ENCODE assay signal across 7 cellular contexts in genomic region chr4:25441519-25442117, GRCh38.
A peak's percentile ranks its signal among the peaks of the same experiment; 100 is the strongest.
DNase-seq lines count a peak whose midpoint lies in the region; ATAC-seq and TF ChIP-seq lines count a peak whose summit lies in the region.

No MANE protein-coding gene starts in this region.

- H3K36me3 ChIP-seq in OCI-LY3 (replicated peaks; ENCODE audit: low read depth, low read length) (no peaks in the 10 kb centered on the region), liver (ENCODE audit: control insufficient read depth in 4 of 4, insufficient read depth in 3 of 4, low read depth in 1 of 4, low read length in 3 of 4) (no peaks in the 10 kb centered on the region), aorta (ENCODE audit: control insufficient read depth in 1 of 2, insufficient read depth in 2 of 2, low read length in 1 of 2) (no peaks in the 10 kb centered on the region)

- H3K4me2 ChIP-seq in OCI-LY3 (ENCODE audit: low read length): no peak overlapping the region

- DNase-seq in G401 (ENCODE audit: low spot score) (peak; percentile 89), KBM-7 (peak; percentile 64), choroid plexus epithelial cell (ENCODE audit: low read depth) (peak; percentile 83), GM19240 (ENCODE audit: insufficient read length, low spot score) (no peak), aorta (no peak)

- H3K27me3 ChIP-seq in OCI-LY3 (ENCODE audit: low read depth, low read length): no peaks in the 10 kb centered on the region
- H3K27me3 ChIP-seq in liver (ENCODE audit: control insufficient read depth in 4 of 4, insufficient read depth in 4 of 4, low read length in 3 of 4): no peaks in the 10 kb centered on the region
- no peaks in the 10 kb centered on the region for H3K27me3 ChIP-seq in aorta (ENCODE audit: control insufficient read depth in 1 of 2, insufficient read depth in 2 of 2, low read length in 1 of 2)

- H3K4me1 ChIP-seq in OCI-LY3 (ENCODE audit: low read length) (no peaks in the 10 kb centered on the region), liver (ENCODE audit: control insufficient read depth in 4 of 4, insufficient read depth in 4 of 4, low read length in 3 of 4) (no peaks in the 10 kb centered on the region), aorta (ENCODE audit: control insufficient read depth in 1 of 2, insufficient read depth in 2 of 2, low read length in 2 of 2) (no peaks in the 10 kb centered on the region)

- H3K27ac ChIP-seq in OCI-LY3 (ENCODE audit: low read length): no peak overlapping the region
- no peak overlapping the region for H3K27ac ChIP-seq in liver (ENCODE audit: low read depth in 1 of 2, low read length in 2 of 2)
- no peak overlapping the region for H3K27ac ChIP-seq in aorta (ENCODE audit: low read depth in 1 of 2, low read length in 2 of 2)

- no peak overlapping the region for H2AFZ ChIP-seq in OCI-LY3 (ENCODE audit: low read depth, low read length)

- WGBS in liver: 49% methylated on average over 6 of the region's 6 CpGs
- WGBS in aorta, 2 donors: 56 to 57% methylated on average over 6 of the region's 6 CpGs

- no peaks in the 10 kb centered on the region for H4K20me1 ChIP-seq in OCI-LY3 (ENCODE audit: insufficient read depth, low read length)

- TF ChIP-seq CTCF in OCI-LY3 (IDR thresholded peaks at IDR 0.05; ENCODE audit: low read depth, low read length): peak; percentile 75
- TF ChIP-seq CTCF in choroid plexus epithelial cell (conservative IDR thresholded peaks at IDR 0.05; ENCODE audit: low read depth, low read length): peak; percentile 93
- peak; percentile 51 for TF ChIP-seq CTCF in liver (IDR thresholded peaks at IDR 0.05; ENCODE audit: low read depth, low read length, missing input control)

- no peaks in the 10 kb centered on the region for H3K79me2 ChIP-seq in OCI-LY3 (ENCODE audit: low read length)

- TF ChIP-seq RAD21 in liver (IDR thresholded peaks at IDR 0.05): peak; percentile 84 to 85

- in situ Hi-C loops in G401 (cut with HindIII; ENCODE audit: low sequenced_read_pairs): no loop called here
- in situ Hi-C loops in KBM-7 (cut with MboI; ENCODE audit: low pct_unique_long_range_greater_than_20kb, low sequenced_read_pairs): loop anchor here (25.0 kb wide), 1 partner anchor 346 kb away; no protein-coding TSS in a partner anchor

- H3K9ac ChIP-seq in OCI-LY3 (ENCODE audit: low read length) (no peak overlapping the region), liver (ENCODE audit: low read depth in 1 of 2, low read length in 2 of 2) (no peak overlapping the region)

- H3K4me3 ChIP-seq in OCI-LY3 (ENCODE audit: low read length): no peak overlapping the region
- no peak overlapping the region for H3K4me3 ChIP-seq in choroid plexus epithelial cell (ENCODE audit: low read depth, low read length)
- H3K4me3 ChIP-seq in liver (ENCODE audit: low read depth in 1 of 3, low read length in 3 of 3): no peak overlapping the region
- no peak overlapping the region for H3K4me3 ChIP-seq in aorta (ENCODE audit: low read length in 2 of 2)

- intact Hi-C loops in aorta (cut with DNase I): loop anchor here (2.0 to 5.0 kb wide), 2 partner anchors 325 to 326 kb away; no protein-coding TSS in a partner anchor

- ATAC-seq in aorta (ENCODE audit: low FRiP score): no peak

- H3K9me3 ChIP-seq in OCI-LY3 (ENCODE audit: insufficient read depth, low read length) (no peaks in the 10 kb centered on the region), liver (ENCODE audit: control insufficient read depth in 4 of 4, low read length in 3 of 4) (no peaks in the 10 kb centered on the region), aorta (ENCODE audit: control insufficient read depth, low read length) (no peaks in the 10 kb centered on the region)

TF ChIP-seq in liver, 16 proteins besides CTCF, POLR2A, EP300 and RAD21:
- TF ChIP-seq HNF4A (conservative IDR thresholded peaks at IDR 0.05): no peak
- TF ChIP-seq FOXA1 (IDR thresholded peaks at IDR 0.05): no peak
- TF ChIP-seq YY1 (IDR thresholded peaks at IDR 0.05): no peak
- no peak for TF ChIP-seq FOXA2 (IDR thresholded peaks at IDR 0.05)
- no peak for TF ChIP-seq ATF3 (IDR thresholded peaks at IDR 0.05)
TF ChIP-seq in liver: peak in this region for 0.

Comparison
In these comparisons a context has a peak if more than half of its experiments do, and no peak if none do; other contexts are left out.
1. DNase-seq: peak in G401 (single experiment), KBM-7 (single experiment) and choroid plexus epithelial cell (single experiment); none in GM19240 (single experiment) and aorta (0 of 2).
2. Peak in every context shown above with its lines, with median percentiles within 50 percentile points of each other: CTCF ChIP-seq.